In the genomic region with DNA sequence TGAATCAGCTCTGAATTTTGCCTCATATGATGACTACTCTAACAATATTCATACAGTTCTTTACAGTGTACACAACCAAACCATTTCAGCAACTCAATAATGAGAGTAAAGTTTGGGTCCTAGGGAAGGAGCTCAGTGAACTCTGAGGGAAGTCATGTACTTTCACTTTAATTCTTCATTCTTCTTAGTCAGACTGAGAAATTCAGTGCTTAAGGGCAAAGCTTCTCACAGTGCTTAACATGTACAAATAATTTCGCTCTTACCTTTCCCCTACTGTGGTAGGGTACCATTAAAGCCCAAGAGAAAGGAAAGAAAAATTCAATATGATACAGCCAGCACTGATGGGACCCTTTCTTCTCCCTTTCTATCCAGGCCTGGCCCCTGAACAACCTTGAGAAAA, we compare ENCODE assay signal across 18 cellular contexts.
DNase-seq lines count a peak whose midpoint lies in the region; ATAC-seq and TF ChIP-seq lines count a peak whose summit lies in the region.
"Had no signal": no experiment of that assay in that cellular context is flagged by ENCODE, and none has a peak within 500 bp of the region (broad histone marks: within the 10 kb centered on the region; RNA-seq: fewer than 3 reads in every experiment).

No MANE protein-coding gene starts in this region.

- no peak for TF ChIP-seq CTCF in WTC11 (IDR thresholded peaks at IDR 0.05)

- DNase-seq in SIG-M5 (lab: John Stamatoyannopoulos, UW), result no peak
- no peak for DNase-seq in WTC11 (ENCODE audit: low spot score)
- no peak for DNase-seq in hepatic stellate cell (ENCODE audit: low spot score)
- DNase-seq: activated CD4-positive, alpha-beta T cell treated with anti-CD3 and anti-CD28 coated beads for 1 hour; activated naive CD4-positive, alpha-beta T cell treated with anti-CD3 and anti-CD28 coated beads for 36 hours; EL; lower lobe of right lung; naive B cell; NCI-H1436; NCI-H2227 treated with DMSO at 0.1 percent for 48 hours; spleen; stimulated activated naive CD4-positive, alpha-beta T cell treated with Interleukin-2 at 50 U/mL for 16 hours had no signal

- H3K27me3 Mint-ChIP-seq in WTC11 (ENCODE audit: low read depth), result no peaks in the 10 kb centered on the region; the same call in 1 of the 2 replicates
- H3K27me3 Mint-ChIP-seq: naive B cell had no signal

- no peak overlapping the region for H3K4me3 Mint-ChIP-seq in WTC11
- H3K4me3 Mint-ChIP-seq: activated naive CD4-positive, alpha-beta T cell treated with anti-CD3 and anti-CD28 coated beads for 36 hours; naive B cell; type B pancreatic cell had no signal

- H3K9me3 Mint-ChIP-seq in WTC11, result 0 out of 2 replicates have a peak, but pooled peaks cover 5% of the 10 kb centered on the region
- H3K9me3 Mint-ChIP-seq: activated naive CD4-positive, alpha-beta T cell treated with anti-CD3 and anti-CD28 coated beads for 36 hours; naive B cell; type B pancreatic cell had no signal

- CTCF ChIA-PET in WTC11 (lab: Charles Lee), result no interaction called here

- H3K4me1 Mint-ChIP-seq in WTC11, result 0 out of 2 replicates have a peak, but pooled peaks cover 2% of the 10 kb centered on the region
- H3K4me1 Mint-ChIP-seq: naive B cell had no signal

- H3K36me3 Mint-ChIP-seq in WTC11, result no peaks in the 10 kb centered on the region
- H3K36me3 Mint-ChIP-seq: naive B cell, type B pancreatic cell had no signal

- ATAC-seq in GM18499 (IDR thresholded peaks at IDR 0.05; ENCODE audit: insufficient read depth, unreplicated experiment) (peak; percentile 65), GM19463 (IDR thresholded peaks at IDR 0.05; ENCODE audit: unreplicated experiment) (peak; percentile 36), HG02759 (IDR thresholded peaks at IDR 0.05; ENCODE audit: unreplicated experiment) (peak; percentile 39), HG03520 (IDR thresholded peaks at IDR 0.05; ENCODE audit: unreplicated experiment) (peak; percentile 65), WTC11 (no peak), HG03354 (IDR thresholded peaks at IDR 0.05; ENCODE audit: poor library complexity, severe bottlenecking, unreplicated experiment) (no peak)
- ATAC-seq: lower lobe of right lung had no signal

- POLR2A ChIA-PET in WTC11 (lab: Charles Lee), result no interaction called here

- H3K27ac Mint-ChIP-seq in WTC11, result no peak overlapping the region
- H3K27ac Mint-ChIP-seq: activated naive CD4-positive, alpha-beta T cell treated with anti-CD3 and anti-CD28 coated beads for 36 hours; naive B cell; type B pancreatic cell had no signal

TF ChIP-seq in WTC11, 78 proteins besides CTCF, POLR2A, EP300 and RAD21:
- TF ChIP-seq ZBTB21 (CRISPR knock-in tag; IDR thresholded peaks at IDR 0.05; ENCODE audit: borderline replicate concordance) (no peak), FOXJ3 (CRISPR knock-in tag; IDR thresholded peaks at IDR 0.05; ENCODE audit: borderline replicate concordance) (no peak), HMGA2 (CRISPR knock-in tag; IDR thresholded peaks at IDR 0.05) (no peak), NFE2L1 (CRISPR knock-in tag; IDR thresholded peaks at IDR 0.05) (no peak), TEAD1 (CRISPR knock-in tag; IDR thresholded peaks at IDR 0.05) (no peak), ZNF138 (CRISPR knock-in tag; conservative IDR thresholded peaks at IDR 0.05) (no peak), ATF1 (CRISPR knock-in tag; IDR thresholded peaks at IDR 0.05) (no peak)
- TF ChIP-seq, protein P1, sequence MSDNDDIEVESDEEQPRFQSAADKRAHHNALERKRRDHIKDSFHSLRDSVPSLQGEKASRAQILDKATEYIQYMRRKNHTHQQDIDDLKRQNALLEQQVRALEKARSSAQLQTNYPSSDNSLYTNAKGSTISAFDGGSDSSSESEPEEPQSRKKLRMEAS (CRISPR knock-in tag; IDR thresholded peaks at IDR 0.05), result no peak

Comparison
In these comparisons a context has a peak if more than half of its experiments do, and no peak if none do; other contexts are left out.
1. ATAC-seq: peak in GM18499 (single experiment), GM19463 (single experiment), HG02759 (single experiment) and HG03520 (single experiment); none in WTC11 (single experiment) and HG03354 (single experiment).